ENCODE assay signal across 19 cellular contexts in the genomic region with DNA sequence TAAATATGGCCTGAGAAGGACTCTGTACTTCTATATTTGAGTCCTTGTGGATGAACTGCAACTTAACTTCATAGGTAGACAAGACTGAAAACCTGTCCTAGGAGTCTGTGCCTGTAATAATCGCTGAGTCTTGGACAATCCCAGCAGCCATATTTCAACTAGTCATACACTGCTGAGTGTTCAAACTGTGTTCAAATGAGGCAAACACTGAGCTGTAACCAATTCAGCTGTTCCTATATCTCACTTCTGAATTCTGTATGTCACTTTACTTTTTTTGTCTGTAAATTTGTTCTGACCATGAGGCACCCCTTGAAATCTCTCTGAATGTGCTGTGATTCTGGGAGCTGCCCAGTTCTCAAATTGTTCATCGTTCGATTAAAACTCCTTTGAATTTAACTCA.
"Had no signal": no experiment of that assay in that cellular context is flagged by ENCODE, and none has a peak within 500 bp of the region (broad histone marks: within the 10 kb centered on the region; RNA-seq: fewer than 3 reads in every experiment).

No MANE protein-coding gene starts in this region.

- DNase-seq: cerebellar nuclear complex; effector memory CD8-positive, alpha-beta T cell; heart left ventricle; hippocampal formation; midbrain; nucleus accumbens; ovary; right cardiac atrium; spleen; stimulated activated CD4-positive, alpha-beta T cell treated with anti-CD3 and anti-CD28 coated beads, Interleukin-15, amount 100 ng/mL, for 24 hours; stimulated activated CD4-positive, alpha-beta T cell treated with anti-CD3 and anti-CD28 coated beads, Interleukin-1b, Interleukin-23, amount 100 ng/mL, for 48 hours; stimulated activated CD4-positive, alpha-beta T cell treated with anti-CD3 and anti-CD28 coated beads, Interleukin-4, amount 100 ng/mL, for 24 hours; stimulated activated naive B cell treated with anti-CD40 and anti-IgM and Interleukin-4, amounts not matched to agents 10 μg/mL and 1 μg/mL and 100 μg/mL, for 72 hours; stimulated activated naive CD8-positive, alpha-beta T cell treated with anti-CD3 and anti-CD28 coated beads, Interleukin-15, amount 100 ng/mL, for 72 hours; testis had no signal

- H3K9ac ChIP-seq: neural progenitor cell had no signal

- ATAC-seq: effector memory CD8-positive, alpha-beta T cell; esophagus mucosa; heart left ventricle; natural killer cell treated with Interleukin-12 subunit alpha and Interleukin-12 subunit beta and Interleukin-15 and Interleukin-18, amount 100 ng/mL, for 72 hours; right cardiac atrium had no signal

- H3K27me3 ChIP-seq: neural progenitor cell, ovary, testis, tibial nerve had no signal

- H3K4me1 ChIP-seq: heart left ventricle, neural progenitor cell, spleen, testis, tibial nerve had no signal

- H3K9me3 ChIP-seq: heart left ventricle, ovary, testis, tibial nerve had no signal

- H3K27ac ChIP-seq: heart left ventricle, neural progenitor cell, ovary, spleen, testis, tibial nerve had no signal

- H3K36me3 ChIP-seq: heart left ventricle, neural progenitor cell, ovary, spleen, tibial nerve had no signal

- H3K4me3 ChIP-seq: heart left ventricle, neural progenitor cell, ovary, spleen, testis, tibial nerve had no signal
